Comparison of ENCODE assay signal across 8 cellular contexts in the genomic region with DNA sequence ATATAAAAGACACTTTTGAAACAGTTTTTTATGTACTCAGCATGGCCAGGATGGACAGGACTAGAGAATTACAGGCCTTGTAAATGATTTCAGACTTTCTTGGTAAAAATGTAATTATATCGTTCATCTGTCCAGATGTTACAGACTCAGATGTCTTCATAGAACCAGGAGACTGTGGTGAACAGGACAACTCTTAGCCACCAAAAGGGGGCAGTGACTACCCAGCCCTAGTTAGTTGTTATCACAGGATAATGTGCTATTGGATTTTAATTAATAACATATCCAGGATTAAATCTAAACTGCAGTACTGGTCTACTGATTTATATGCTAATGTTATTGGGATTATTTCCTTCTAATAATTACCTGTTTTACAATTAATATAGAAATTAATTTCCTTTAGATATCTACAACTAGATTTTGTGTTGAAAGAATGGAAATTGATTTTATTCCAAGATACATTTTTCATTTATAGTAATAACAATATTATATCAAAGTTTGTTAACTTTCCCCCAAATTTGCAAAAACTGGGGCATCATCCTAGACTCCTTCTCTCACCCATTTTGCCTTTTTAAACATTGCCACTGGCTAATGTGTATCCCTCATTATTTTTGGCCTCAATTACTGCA.
DNase-seq lines count a peak whose midpoint lies in the region; ATAC-seq and TF ChIP-seq lines count a peak whose summit lies in the region.
"Had no signal": no experiment of that assay in that cellular context is flagged by ENCODE, and none has a peak within 500 bp of the region (broad histone marks: within the 10 kb centered on the region; RNA-seq: fewer than 3 reads in every experiment).

No MANE protein-coding gene starts in this region.

- H3K9me3 ChIP-seq in body of pancreas (no peaks in the 10 kb centered on the region), upper lobe of right lung (no peaks in the 10 kb centered on the region)

- in situ Hi-C loops in G401 (cut with HindIII; ENCODE audit: low sequenced_read_pairs): no loop called here

- 19 to 20% methylated on average over 1 of the region's 1 CpG for WGBS in body of pancreas, 2 donors

- H3K36me3 ChIP-seq in body of pancreas (replicated peaks in 1 of 2; ENCODE audit: insufficient read depth in 1 of 2, low read depth in 2 of 2) (peaks cover 0 to 10% of the 10 kb centered on the region in 2 donors), kidney epithelial cell (ENCODE audit: control insufficient read depth, insufficient read depth, low read length) (peaks cover 2% of the 10 kb centered on the region), upper lobe of right lung (peaks cover 62% of the 10 kb centered on the region)

- DNase-seq in G401 (ENCODE audit: low spot score) (peak; percentile 24), LNCaP clone FGC (ENCODE audit: low read depth) (peak; percentile 32), body of pancreas (peak; percentile 24 to 53 (median 41)), kidney epithelial cell (ENCODE audit: low read depth) (no peak), upper lobe of right lung (no peak), KG1 (lab: John Stamatoyannopoulos, UW) (no peak)

- intact Hi-C loops in body of pancreas (cut with DNase I) (no loop called here), upper lobe of right lung (cut with DNase I) (loop anchor here (2.0 kb wide), 1 partner anchor 284 kb away; no protein-coding TSS in a partner anchor)

- H3K27ac ChIP-seq in body of pancreas (no peak overlapping the region), upper lobe of right lung (no peak overlapping the region)

- ATAC-seq in body of pancreas (no peak), upper lobe of right lung (peak; percentile 69), HG02610 (IDR thresholded peaks at IDR 0.05; ENCODE audit: unreplicated experiment) (no peak)

- no peak for TF ChIP-seq POLR2A in body of pancreas (IDR thresholded peaks at IDR 0.05)

- H3K4me1 ChIP-seq in body of pancreas (no peaks in the 10 kb centered on the region), upper lobe of right lung (no peaks in the 10 kb centered on the region)

- H3K27me3 ChIP-seq in body of pancreas (no peaks in the 10 kb centered on the region), kidney epithelial cell (ENCODE audit: control insufficient read depth, insufficient read depth, low read length) (no peaks in the 10 kb centered on the region), upper lobe of right lung (no peaks in the 10 kb centered on the region)

- no peak overlapping the region for H3K4me3 ChIP-seq in LNCaP clone FGC (ENCODE audit: low read depth, low read length)
- H3K4me3 ChIP-seq in body of pancreas: no peak overlapping the region
- no peak overlapping the region for H3K4me3 ChIP-seq in kidney epithelial cell (ENCODE audit: low read depth, low read length)
- no peak overlapping the region for H3K4me3 ChIP-seq in upper lobe of right lung
- H3K4me3 ChIP-seq: skin epidermis had no signal

- TF ChIP-seq CTCF in LNCaP clone FGC (IDR thresholded peaks at IDR 0.05; ENCODE audit: control insufficient read depth, extremely low read depth, insufficient read depth) (peak; percentile 80), body of pancreas (IDR thresholded peaks at IDR 0.05) (peak; percentile 46 to 70 (median 61)), kidney epithelial cell (IDR thresholded peaks at IDR 0.05; ENCODE audit: insufficient read depth, low read length, poor library complexity, severe bottlenecking) (peak; percentile 64), upper lobe of right lung (IDR thresholded peaks at IDR 0.05) (peak; percentile 62)

Comparison
In these comparisons a context has a peak if more than half of its experiments do, and no peak if none do; other contexts are left out.
1. DNase-seq: peak in G401 (single experiment), LNCaP clone FGC (single experiment) and body of pancreas (4 of 4); none in kidney epithelial cell (single experiment), upper lobe of right lung (single experiment) and KG1 (single experiment).
2. Peak in every context shown above with its lines, with median percentiles within 50 percentile points of each other: CTCF ChIP-seq.